Comparison of ENCODE assay signal across 14 cellular contexts in genomic region chr2:61173116-61173515, GRCh38. TPM values are rescaled to one million over a fixed set of nuclear protein-coding genes. Genes with fewer than 3 reads are reported as not detected.
DNase-seq lines count a peak whose midpoint lies in the region; ATAC-seq and TF ChIP-seq lines count a peak whose summit lies in the region.
"Had no signal": no experiment of that assay in that cellular context is flagged by ENCODE, and none has a peak within 500 bp of the region (broad histone marks: within the 10 kb centered on the region; RNA-seq: fewer than 3 reads in every experiment).

No MANE protein-coding gene starts in this region.

- H3K36me3 ChIP-seq in right atrium auricular region = no peaks in the 10 kb centered on the region
- H3K36me3 ChIP-seq in heart left ventricle = peaks cover 0 to 16% (median 0%) of the 10 kb centered on the region in 9 donors
- H3K36me3 ChIP-seq in testis (ENCODE audit: low read depth, missing control alignments) = no peaks in the 10 kb centered on the region
- H3K36me3 ChIP-seq: BE2C had no signal

- peak; percentile 55 for DNase-seq in right atrium auricular region (ENCODE audit: low spot score)
- DNase-seq in heart left ventricle = no peak
- peak; percentile 74 for DNase-seq in testis
- DNase-seq: ACHN; BE2C; C1 segment of cervical spinal cord; Caco-2; CD4-positive, alpha-beta T cell; H9 had no signal

- peaks cover 6% of the 10 kb centered on the region for H3K36me3 Mint-ChIP-seq in dendritic cell treated with granulocyte-macrophage colony-stimulating factor and Interleukin-4, amounts not matched to agents 40 ng/mL and 50 ng/mL, for 4 days (ENCODE audit: low read depth)
- H3K36me3 Mint-ChIP-seq: IgD-negative memory B cell had no signal

- H3K27me3 Mint-ChIP-seq in dendritic cell treated with granulocyte-macrophage colony-stimulating factor and Interleukin-4, amounts not matched to agents 40 ng/mL and 50 ng/mL, for 4 days = peaks cover 8% of the 10 kb centered on the region
- H3K27me3 Mint-ChIP-seq: CD4-positive, alpha-beta T cell; IgD-negative memory B cell had no signal

- no peaks in the 10 kb centered on the region for H3K9me3 Mint-ChIP-seq in dendritic cell treated with granulocyte-macrophage colony-stimulating factor and Interleukin-4, amounts not matched to agents 40 ng/mL and 50 ng/mL, for 4 days
- H3K9me3 Mint-ChIP-seq: CD4-positive, alpha-beta T cell; H9; IgD-negative memory B cell had no signal

- TF ChIP-seq POLR2A in heart left ventricle (IDR thresholded peaks at IDR 0.05) (no peak), testis (IDR thresholded peaks at IDR 0.05) (no peak)

- H3K9me3 ChIP-seq in right atrium auricular region (no peaks in the 10 kb centered on the region), heart left ventricle (no peaks in the 10 kb centered on the region), testis (no peaks in the 10 kb centered on the region)
- H3K9me3 ChIP-seq: BE2C, Caco-2 had no signal

- no peak overlapping the region for H3K4me3 ChIP-seq in right atrium auricular region
- no peak overlapping the region for H3K4me3 ChIP-seq in heart left ventricle
- no peak overlapping the region for H3K4me3 ChIP-seq in testis

- no peak for ATAC-seq in heart left ventricle
- ATAC-seq in HG02678 (IDR thresholded peaks at IDR 0.05; ENCODE audit: unreplicated experiment) = no peak
- ATAC-seq in HG03108 (IDR thresholded peaks at IDR 0.05; ENCODE audit: unreplicated experiment) = no peak
- ATAC-seq: HepG2 had no signal

- no peak for TF ChIP-seq CTCF in right atrium auricular region (IDR thresholded peaks at IDR 0.05)
- no peak for TF ChIP-seq CTCF in heart left ventricle (IDR thresholded peaks at IDR 0.05)
- no peak for TF ChIP-seq CTCF in testis (IDR thresholded peaks at IDR 0.05)

- H3K27ac ChIP-seq in right atrium auricular region = no peak overlapping the region
- no peak overlapping the region for H3K27ac ChIP-seq in heart left ventricle
- H3K27ac ChIP-seq in testis = peak overlapping the region in 1 of 2 donors; percentile 56

- peak overlapping the region; percentile 62 for H3K27ac Mint-ChIP-seq in dendritic cell treated with granulocyte-macrophage colony-stimulating factor and Interleukin-4, amounts not matched to agents 40 ng/mL and 50 ng/mL, for 4 days
- H3K27ac Mint-ChIP-seq: H9 had no signal

- no peak overlapping the region for H3K4me3 Mint-ChIP-seq in dendritic cell treated with granulocyte-macrophage colony-stimulating factor and Interleukin-4, amounts not matched to agents 40 ng/mL and 50 ng/mL, for 4 days
- H3K4me3 Mint-ChIP-seq: H9 had no signal

- WGBS in heart left ventricle, 4 donors = 47 to 73% (median 55%) methylated on average over 4 of the region's 4 CpGs
- WGBS in testis, 2 donors = 37 to 48% methylated on average over 4 of the region's 4 CpGs

- peaks cover 69% of the 10 kb centered on the region for H3K4me1 Mint-ChIP-seq in dendritic cell treated with granulocyte-macrophage colony-stimulating factor and Interleukin-4, amounts not matched to agents 40 ng/mL and 50 ng/mL, for 4 days (ENCODE audit: low read depth)

- H3K27me3 ChIP-seq in right atrium auricular region (no peaks in the 10 kb centered on the region), heart left ventricle (no peaks in the 10 kb centered on the region), testis (no peaks in the 10 kb centered on the region)
- H3K27me3 ChIP-seq: BE2C had no signal

- H3K4me1 ChIP-seq in right atrium auricular region = peaks cover 0 to 7% of the 10 kb centered on the region in 2 donors
- peaks cover 0 to 19% (median 8%) of the 10 kb centered on the region in 12 donors for H3K4me1 ChIP-seq in heart left ventricle
- H3K4me1 ChIP-seq in testis = peaks cover 16% of the 10 kb centered on the region
- H3K4me1 ChIP-seq: BE2C had no signal

- intact Hi-C loops in heart left ventricle (cut with DNase I) (no loop called here), testis (cut with DNase I; ENCODE audit: low total_unique reads) (no loop called here)
- intact Hi-C loops in dendritic cell treated with granulocyte-macrophage colony-stimulating factor and Interleukin-4, amounts not matched to agents 40 ng/mL and 50 ng/mL, for 4 days (cut with micrococcal nuclease) = no loop called here

RNA-seq across cellular contexts. Expression of gene C2orf74, which starts 11.1 kb away (rescaled TPM):
- total RNA-seq in right atrium auricular region (10 to 100 TPM; 28.0 to 51.3 TPM), heart left ventricle (10 to 100 TPM; 12.3 to 38.4 (median 17.7) TPM), testis (10 to 100 TPM; 39.4 to 40.4 TPM)
- polyA plus RNA-seq in heart left ventricle (10 to 100 TPM; 16.6 to 51.8 TPM), testis (ENCODE audit: insufficient read depth, low read depth, low replicate concordance) (50.0 TPM)
- total RNA-seq: Caco-2 had no signal

Comparison
In these comparisons a context has a peak if more than half of its experiments do, and no peak if none do; other contexts are left out.
1. DNase-seq: peak in right atrium auricular region (single experiment) and testis (single experiment); none in heart left ventricle (0 of 5).